Comparison of ENCODE assay signal across 13 cellular contexts in genomic region chr4:10380695-10381094, GRCh38.
DNase-seq lines count a peak whose midpoint lies in the region; ATAC-seq and TF ChIP-seq lines count a peak whose summit lies in the region.
"Had no signal": no experiment of that assay in that cellular context is flagged by ENCODE, and none has a peak within 500 bp of the region (broad histone marks: within the 10 kb centered on the region; RNA-seq: fewer than 3 reads in every experiment).

No MANE protein-coding gene starts in this region.

- H3K4me1 ChIP-seq in foreskin keratinocyte, result peaks cover 14% of the 10 kb centered on the region
- H3K4me1 ChIP-seq: HAP-1 had no signal

- no peaks in the 10 kb centered on the region for H3K27me3 ChIP-seq in foreskin keratinocyte

- peak overlapping the region; percentile 5 for H3K27ac ChIP-seq in foreskin keratinocyte

- ATAC-seq in foreskin keratinocyte, result peak; percentile 67
- ATAC-seq: HepG2 had no signal

- DNase-seq in AG20443 (ENCODE audit: low spot score) (peak; percentile 5), OCI-M1 (lab: John Stamatoyannopoulos, UW) (peak; percentile 51), cardiac fibroblast (ENCODE audit: low read depth in 2 of 2) (peak; percentile 5 to 55), foreskin keratinocyte (peak in 1 of 2 donors; percentile 70), activated gamma-delta T cell (lab: John Stamatoyannopoulos, UW) (no peak), C1 segment of cervical spinal cord (lab: John Stamatoyannopoulos, UW) (no peak), HPDE6-E6E7 (ENCODE audit: extremely low spot score) (no peak), activated gamma-delta T cell treated with Interleukin-2 at 50 U/mL for 16 hours (no peak)
- DNase-seq: CD4-positive, CD25-positive, alpha-beta regulatory T cell; DMS53; GF-D8 had no signal

- TF ChIP-seq CTCF in cardiac fibroblast (IDR thresholded peaks at IDR 0.05; ENCODE audit: low read depth, low read length) (no peak), foreskin keratinocyte (conservative IDR thresholded peaks at IDR 0.05) (no peak)

- H3K4me3 ChIP-seq in cardiac fibroblast (replicated peaks in 1 of 2; ENCODE audit: low read depth in 2 of 2, low read length in 2 of 2), result no peak overlapping the region
- H3K4me3 ChIP-seq: HAP-1 had no signal

Comparison
In these comparisons a context has a peak if more than half of its experiments do, and no peak if none do; other contexts are left out.
1. DNase-seq: peak in AG20443 (single experiment), OCI-M1 (single experiment) and cardiac fibroblast (2 of 2); none in activated gamma-delta T cell (single experiment), C1 segment of cervical spinal cord (0 of 14), HPDE6-E6E7 (single experiment) and activated gamma-delta T cell treated with Interleukin-2 at 50 U/mL for 16 hours (single experiment).